In genomic region chr11:100687032-100687629, GRCh38 we compare ENCODE assay signal across 8 cellular contexts.
DNase-seq lines count a peak whose midpoint lies in the region; ATAC-seq lines count a peak whose summit lies in the region.

Gene ARHGAP42, plus strand, starts transcription at chr11:100687288. Its CDS starts 391 bp downstream, at chr11:100687679.

- peaks cover 18% of the 10 kb centered on the region for H3K27me3 Mint-ChIP-seq in central memory CD8-positive, alpha-beta T cell

- no peaks in the 10 kb centered on the region for H3K4me1 Mint-ChIP-seq in central memory CD8-positive, alpha-beta T cell

- DNase-seq in CMK (ENCODE audit: low read depth) (peak; percentile 59), RKO (ENCODE audit: low spot score) (peak; percentile 82), islet precursor cell (peak; percentile 95), smooth muscle cell of the brain vasculature (ENCODE audit: low read depth, low spot score) (peak; percentile 12)
- DNase-seq in central memory CD8-positive, alpha-beta T cell (ENCODE audit: low spot score in 2 of 2), result no peak
- no peak for DNase-seq in stimulated activated naive CD4-positive, alpha-beta T cell treated with Interleukin-2 at 50 U/mL for 16 hours (lab: John Stamatoyannopoulos, UW)

- H3K4me3 Mint-ChIP-seq in central memory CD8-positive, alpha-beta T cell, result peak within 1 kb of the TSS; percentile 39

- no peak within 1 kb of the TSS for H3K27ac Mint-ChIP-seq in central memory CD8-positive, alpha-beta T cell (ENCODE audit: low read depth)

- peaks cover 2% of the 10 kb centered on the region for H3K36me3 Mint-ChIP-seq in central memory CD8-positive, alpha-beta T cell (ENCODE audit: insufficient read depth)

- peaks cover 11% of the 10 kb centered on the region for H3K9me3 Mint-ChIP-seq in central memory CD8-positive, alpha-beta T cell

- ATAC-seq in GM19043 (IDR thresholded peaks at IDR 0.05; ENCODE audit: low read depth, unreplicated experiment) (peak; percentile 60), HG03135 (IDR thresholded peaks at IDR 0.05; ENCODE audit: unreplicated experiment) (peak; percentile 80)
- ATAC-seq in central memory CD8-positive, alpha-beta T cell (replicated peaks; ENCODE audit: extremely low read depth, poor library complexity, severe bottlenecking), result peak; percentile 41

Comparison
In these comparisons a context has a peak if more than half of its experiments do, and no peak if none do; other contexts are left out.
1. DNase-seq: peak in CMK (single experiment), RKO (single experiment), islet precursor cell (single experiment) and smooth muscle cell of the brain vasculature (single experiment); none in central memory CD8-positive, alpha-beta T cell (0 of 2) and stimulated activated naive CD4-positive, alpha-beta T cell treated with Interleukin-2 at 50 U/mL for 16 hours (single experiment).
2. Peak in every context shown above with its lines, with median percentiles within 50 percentile points of each other: ATAC-seq.